ENCODE assay signal across 1 cellular context in genomic region chr6:44161997-44162338, GRCh38.
TF ChIP-seq lines count a peak whose summit lies in the region.

No MANE protein-coding gene starts in this region.

TF ChIP-seq in IMR-90, 13 proteins besides CTCF, POLR2A, EP300 and RAD21:
- TF ChIP-seq MAZ (IDR thresholded peaks at IDR 0.05; ENCODE audit: borderline replicate concordance, low read depth, low read length) (peak; percentile 24; the same call in 1 of the 2 replicates), CEBPB (IDR thresholded peaks at IDR 0.05; ENCODE audit: low read depth, low read length) (no peak), USF2 (IDR thresholded peaks at IDR 0.05; ENCODE audit: low read depth, low read length) (no peak), ELK1 (IDR thresholded peaks at IDR 0.05; ENCODE audit: borderline replicate concordance, low read depth, low read length) (no peak), MAFK (IDR thresholded peaks at IDR 0.05; ENCODE audit: low read depth, low read length) (no peak), RCOR1 (IDR thresholded peaks at IDR 0.05; ENCODE audit: insufficient replicate concordance, low read length) (peak; percentile 59)
